Comparison of ENCODE assay signal across 8 cellular contexts in the genomic region with DNA sequence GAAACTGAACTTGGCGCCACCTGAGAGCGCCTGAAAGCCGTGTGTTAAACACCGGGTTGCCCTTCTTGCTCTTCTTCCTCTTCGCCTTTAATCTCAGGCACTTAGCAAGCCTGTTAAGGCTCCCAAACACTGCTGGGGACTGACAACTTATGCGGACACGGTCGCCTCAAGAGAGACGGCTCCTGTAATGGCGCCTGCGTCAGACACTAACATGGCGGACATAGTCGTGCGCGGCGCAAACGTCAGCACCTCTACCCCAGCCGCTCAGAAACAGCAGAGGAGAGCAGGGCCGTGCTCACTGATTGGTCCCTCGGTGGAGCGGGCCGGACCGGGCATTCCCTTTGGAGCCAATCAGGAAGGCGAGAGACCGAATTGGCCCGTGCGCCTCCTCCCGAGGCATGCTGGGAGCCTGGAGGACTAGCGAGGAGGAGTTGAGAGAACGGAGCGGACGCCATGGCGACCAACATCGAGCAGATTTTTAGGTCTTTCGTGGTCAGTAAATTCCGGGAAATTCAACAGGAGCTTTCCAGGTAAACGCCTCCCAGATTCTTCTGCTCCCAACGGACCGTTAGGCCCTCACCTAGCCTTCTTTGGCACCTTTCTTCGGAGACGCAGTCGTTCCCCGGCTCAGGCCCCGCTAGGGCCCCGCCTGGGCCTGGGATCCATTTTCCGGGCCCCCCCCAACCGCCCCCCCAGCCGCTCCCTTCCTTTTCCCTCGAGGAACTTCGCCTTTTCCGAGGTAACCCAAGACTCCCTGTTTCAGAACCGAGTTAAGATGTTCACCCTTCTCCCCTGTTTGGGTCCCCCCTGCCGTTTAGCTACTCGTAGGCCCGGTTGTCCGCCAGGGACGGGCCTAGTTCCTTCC. TPM values are rescaled to one million over a fixed set of nuclear protein-coding genes. Genes with fewer than 3 reads are reported as not detected.
DNase-seq lines count a peak whose midpoint lies in the region; ATAC-seq lines count a peak whose summit lies in the region.

A gene with protein sequence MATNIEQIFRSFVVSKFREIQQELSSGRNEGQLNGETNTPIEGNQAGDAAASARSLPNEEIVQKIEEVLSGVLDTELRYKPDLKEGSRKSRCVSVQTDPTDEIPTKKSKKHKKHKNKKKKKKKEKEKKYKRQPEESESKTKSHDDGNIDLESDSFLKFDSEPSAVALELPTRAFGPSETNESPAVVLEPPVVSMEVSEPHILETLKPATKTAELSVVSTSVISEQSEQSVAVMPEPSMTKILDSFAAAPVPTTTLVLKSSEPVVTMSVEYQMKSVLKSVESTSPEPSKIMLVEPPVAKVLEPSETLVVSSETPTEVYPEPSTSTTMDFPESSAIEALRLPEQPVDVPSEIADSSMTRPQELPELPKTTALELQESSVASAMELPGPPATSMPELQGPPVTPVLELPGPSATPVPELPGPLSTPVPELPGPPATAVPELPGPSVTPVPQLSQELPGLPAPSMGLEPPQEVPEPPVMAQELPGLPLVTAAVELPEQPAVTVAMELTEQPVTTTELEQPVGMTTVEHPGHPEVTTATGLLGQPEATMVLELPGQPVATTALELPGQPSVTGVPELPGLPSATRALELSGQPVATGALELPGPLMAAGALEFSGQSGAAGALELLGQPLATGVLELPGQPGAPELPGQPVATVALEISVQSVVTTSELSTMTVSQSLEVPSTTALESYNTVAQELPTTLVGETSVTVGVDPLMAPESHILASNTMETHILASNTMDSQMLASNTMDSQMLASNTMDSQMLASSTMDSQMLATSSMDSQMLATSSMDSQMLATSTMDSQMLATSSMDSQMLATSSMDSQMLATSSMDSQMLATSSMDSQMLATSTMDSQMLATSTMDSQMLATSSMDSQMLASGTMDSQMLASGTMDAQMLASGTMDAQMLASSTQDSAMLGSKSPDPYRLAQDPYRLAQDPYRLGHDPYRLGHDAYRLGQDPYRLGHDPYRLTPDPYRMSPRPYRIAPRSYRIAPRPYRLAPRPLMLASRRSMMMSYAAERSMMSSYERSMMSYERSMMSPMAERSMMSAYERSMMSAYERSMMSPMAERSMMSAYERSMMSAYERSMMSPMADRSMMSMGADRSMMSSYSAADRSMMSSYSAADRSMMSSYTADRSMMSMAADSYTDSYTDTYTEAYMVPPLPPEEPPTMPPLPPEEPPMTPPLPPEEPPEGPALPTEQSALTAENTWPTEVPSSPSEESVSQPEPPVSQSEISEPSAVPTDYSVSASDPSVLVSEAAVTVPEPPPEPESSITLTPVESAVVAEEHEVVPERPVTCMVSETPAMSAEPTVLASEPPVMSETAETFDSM (N-terminal part only) (plus strand): TSS at position 399 of the 865 bp plus-strand sequence. CDS start 55 bp downstream, at position 454.

- H3K27me3 ChIP-seq in effector memory CD4-positive, alpha-beta T cell (replicated peaks; ENCODE audit: control insufficient read depth, insufficient read depth, low read length, poor library complexity, severe bottlenecking) = no peaks in the 10 kb centered on the region

- peak within 1 kb of the TSS; percentile 99 for H3K27ac ChIP-seq in effector memory CD4-positive, alpha-beta T cell (ENCODE audit: insufficient read depth, low read length, poor library complexity, severe bottlenecking)

- peaks cover 14% of the 10 kb centered on the region for H3K4me1 ChIP-seq in effector memory CD4-positive, alpha-beta T cell (ENCODE audit: control insufficient read depth, insufficient read depth, low read length, poor library complexity, severe bottlenecking)

- H3K4me3 ChIP-seq in effector memory CD4-positive, alpha-beta T cell (ENCODE audit: insufficient read depth, low read depth, low read length, poor library complexity, severe bottlenecking) = peak within 1 kb of the TSS; percentile 82

- ATAC-seq in GM21360 (IDR thresholded peaks at IDR 0.05; ENCODE audit: unreplicated experiment) = peak; percentile 90

- H3K9me3 ChIP-seq in effector memory CD4-positive, alpha-beta T cell (ENCODE audit: control insufficient read depth, low read length) = no peaks in the 10 kb centered on the region

- DNase-seq in COLO668 (lab: John Stamatoyannopoulos, UW; ENCODE audit: unreplicated experiment) (peak; percentile 99), HT1080 (ENCODE audit: low read depth) (peak; percentile 99), NOMO-1 treated with DMSO at 0.1 percent for 48 hours (lab: John Stamatoyannopoulos, UW; ENCODE audit: unreplicated experiment) (peak; percentile 99), lung microvascular endothelial cell (ENCODE audit: low read depth in 2 of 2) (peak; percentile 99 to 100)
- DNase-seq in activated CD8-positive, alpha-beta memory T cell treated with anti-CD3 and anti-CD28 coated beads for 4 hours (ENCODE audit: low read depth in 2 of 2) = peak; percentile 94 to 98
- peak; percentile 94 to 98 (median 98) for DNase-seq in effector memory CD4-positive, alpha-beta T cell
- DNase-seq in stimulated activated CD4-positive, alpha-beta T cell treated with anti-CD3 and anti-CD28 coated beads, TNF-alpha, amount 100 ng/mL, for 48 hours (ENCODE audit: low read depth in 3 of 3) = peak; percentile 90 to 99 (median 92)

- peaks cover 12% of the 10 kb centered on the region for H3K36me3 ChIP-seq in effector memory CD4-positive, alpha-beta T cell (ENCODE audit: control insufficient read depth, insufficient read depth, low read length)

RNA-seq across cellular contexts. Expression of the gene that starts here (rescaled TPM):
- 107 and 164 TPM in 2 replicates for total RNA-seq in HT1080 (2014; rRNA removed; shearing (Covaris generic))
- polyA plus RNA-seq in HT1080 (2015; cell fraction: cytosol; rRNA removed) = 58.1 and 73.7 TPM in 2 replicates
- 427 and 433 TPM in 2 replicates for polyA plus RNA-seq in HT1080 (2015; cell fraction: nucleus; rRNA removed)
- total RNA-seq in lung microvascular endothelial cell = 75.4 and 88.3 TPM in 2 replicates

Comparison
In these comparisons a context has a peak if more than half of its experiments do, and no peak if none do; other contexts are left out.
1. Peak in every context shown above with its lines: DNase-seq, ATAC-seq, H3K4me3 ChIP-seq and H3K27ac ChIP-seq.